ENCODE assay signal across 2 cellular contexts in the genomic region with DNA sequence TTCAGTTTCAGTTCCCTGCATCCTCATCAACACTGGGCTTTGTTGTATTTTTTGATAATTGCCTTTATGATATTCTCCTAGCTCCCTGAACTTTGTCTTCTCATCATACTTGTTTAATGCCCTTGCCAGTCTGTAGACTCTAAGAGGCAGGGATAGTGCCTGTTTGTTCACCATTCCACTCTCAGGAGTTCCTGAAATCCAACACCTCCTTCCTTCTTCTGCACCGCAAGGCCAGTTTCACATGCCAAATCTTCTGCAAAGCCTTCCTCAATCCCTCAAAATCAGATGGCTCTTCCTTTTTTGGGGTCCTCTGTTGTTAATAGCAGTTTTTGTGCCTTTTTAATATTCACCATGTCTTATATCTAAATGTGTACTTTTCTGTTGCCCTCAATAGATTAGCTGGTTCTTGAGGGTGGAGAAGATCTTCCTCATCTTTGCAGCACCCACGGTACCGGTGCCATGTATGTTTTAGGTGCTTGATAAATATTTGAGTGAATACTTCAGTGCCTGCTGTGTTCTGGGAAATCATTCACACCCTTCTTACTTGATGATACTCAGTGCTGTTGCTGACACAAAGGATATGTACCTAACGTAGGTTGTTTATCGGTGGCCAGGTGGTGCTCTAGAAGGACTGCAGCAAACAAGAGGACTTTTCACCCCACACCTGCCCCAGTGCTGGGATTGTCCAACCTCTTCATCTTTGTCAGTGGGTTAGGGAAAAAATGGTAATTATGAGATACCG.
TF ChIP-seq lines count a peak whose summit lies in the region.

No MANE protein-coding gene starts in this region.

TF ChIP-seq in GM23338, 12 proteins besides CTCF, POLR2A, EP300 and RAD21 (continued from another document and continues in another):
- no peak for TF ChIP-seq STAT1 (IDR thresholded peaks at IDR 0.05; ENCODE audit: unreplicated experiment)
- no peak for TF ChIP-seq CREB1 (CRISPR knock-in tag; IDR thresholded peaks at IDR 0.05; ENCODE audit: low read depth)
- no peak for TF ChIP-seq POLR2AphosphoS5 (IDR thresholded peaks at IDR 0.05; ENCODE audit: low read depth)
- TF ChIP-seq ZNF114 (CRISPR knock-in tag; IDR thresholded peaks at IDR 0.05) = no peak
- TF ChIP-seq, protein P1, sequence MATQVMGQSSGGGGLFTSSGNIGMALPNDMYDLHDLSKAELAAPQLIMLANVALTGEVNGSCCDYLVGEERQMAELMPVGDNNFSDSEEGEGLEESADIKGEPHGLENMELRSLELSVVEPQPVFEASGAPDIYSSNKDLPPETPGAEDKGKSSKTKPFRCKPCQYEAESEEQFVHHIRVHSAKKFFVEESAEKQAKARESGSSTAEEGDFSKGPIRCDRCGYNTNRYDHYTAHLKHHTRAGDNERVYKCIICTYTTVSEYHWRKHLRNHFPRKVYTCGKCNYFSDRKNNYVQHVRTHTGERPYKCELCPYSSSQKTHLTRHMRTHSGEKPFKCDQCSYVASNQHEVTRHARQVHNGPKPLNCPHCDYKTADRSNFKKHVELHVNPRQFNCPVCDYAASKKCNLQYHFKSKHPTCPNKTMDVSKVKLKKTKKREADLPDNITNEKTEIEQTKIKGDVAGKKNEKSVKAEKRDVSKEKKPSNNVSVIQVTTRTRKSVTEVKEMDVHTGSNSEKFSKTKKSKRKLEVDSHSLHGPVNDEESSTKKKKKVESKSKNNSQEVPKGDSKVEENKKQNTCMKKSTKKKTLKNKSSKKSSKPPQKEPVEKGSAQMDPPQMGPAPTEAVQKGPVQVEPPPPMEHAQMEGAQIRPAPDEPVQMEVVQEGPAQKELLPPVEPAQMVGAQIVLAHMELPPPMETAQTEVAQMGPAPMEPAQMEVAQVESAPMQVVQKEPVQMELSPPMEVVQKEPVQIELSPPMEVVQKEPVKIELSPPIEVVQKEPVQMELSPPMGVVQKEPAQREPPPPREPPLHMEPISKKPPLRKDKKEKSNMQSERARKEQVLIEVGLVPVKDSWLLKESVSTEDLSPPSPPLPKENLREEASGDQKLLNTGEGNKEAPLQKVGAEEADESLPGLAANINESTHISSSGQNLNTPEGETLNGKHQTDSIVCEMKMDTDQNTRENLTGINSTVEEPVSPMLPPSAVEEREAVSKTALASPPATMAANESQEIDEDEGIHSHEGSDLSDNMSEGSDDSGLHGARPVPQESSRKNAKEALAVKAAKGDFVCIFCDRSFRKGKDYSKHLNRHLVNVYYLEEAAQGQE (IDR thresholded peaks at IDR 0.05; ENCODE audit: unreplicated experiment) = no peak
- TF ChIP-seq ZNF331 (CRISPR knock-in tag; IDR thresholded peaks at IDR 0.05; ENCODE audit: low read depth) = no peak
- TF ChIP-seq NANOG (IDR thresholded peaks at IDR 0.05; ENCODE audit: borderline replicate concordance) = no peak
- TF ChIP-seq EZH2 (IDR thresholded peaks at IDR 0.05; ENCODE audit: low read depth, unreplicated experiment) = no peak
- TF ChIP-seq, protein P2, sequence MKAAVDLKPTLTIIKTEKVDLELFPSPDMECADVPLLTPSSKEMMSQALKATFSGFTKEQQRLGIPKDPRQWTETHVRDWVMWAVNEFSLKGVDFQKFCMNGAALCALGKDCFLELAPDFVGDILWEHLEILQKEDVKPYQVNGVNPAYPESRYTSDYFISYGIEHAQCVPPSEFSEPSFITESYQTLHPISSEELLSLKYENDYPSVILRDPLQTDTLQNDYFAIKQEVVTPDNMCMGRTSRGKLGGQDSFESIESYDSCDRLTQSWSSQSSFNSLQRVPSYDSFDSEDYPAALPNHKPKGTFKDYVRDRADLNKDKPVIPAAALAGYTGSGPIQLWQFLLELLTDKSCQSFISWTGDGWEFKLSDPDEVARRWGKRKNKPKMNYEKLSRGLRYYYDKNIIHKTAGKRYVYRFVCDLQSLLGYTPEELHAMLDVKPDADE (IDR thresholded peaks at IDR 0.05) = no peak

TF ChIP-seq in HepG2, 621 proteins besides CTCF, POLR2A, EP300 and RAD21:
- TF ChIP-seq, protein P3, sequence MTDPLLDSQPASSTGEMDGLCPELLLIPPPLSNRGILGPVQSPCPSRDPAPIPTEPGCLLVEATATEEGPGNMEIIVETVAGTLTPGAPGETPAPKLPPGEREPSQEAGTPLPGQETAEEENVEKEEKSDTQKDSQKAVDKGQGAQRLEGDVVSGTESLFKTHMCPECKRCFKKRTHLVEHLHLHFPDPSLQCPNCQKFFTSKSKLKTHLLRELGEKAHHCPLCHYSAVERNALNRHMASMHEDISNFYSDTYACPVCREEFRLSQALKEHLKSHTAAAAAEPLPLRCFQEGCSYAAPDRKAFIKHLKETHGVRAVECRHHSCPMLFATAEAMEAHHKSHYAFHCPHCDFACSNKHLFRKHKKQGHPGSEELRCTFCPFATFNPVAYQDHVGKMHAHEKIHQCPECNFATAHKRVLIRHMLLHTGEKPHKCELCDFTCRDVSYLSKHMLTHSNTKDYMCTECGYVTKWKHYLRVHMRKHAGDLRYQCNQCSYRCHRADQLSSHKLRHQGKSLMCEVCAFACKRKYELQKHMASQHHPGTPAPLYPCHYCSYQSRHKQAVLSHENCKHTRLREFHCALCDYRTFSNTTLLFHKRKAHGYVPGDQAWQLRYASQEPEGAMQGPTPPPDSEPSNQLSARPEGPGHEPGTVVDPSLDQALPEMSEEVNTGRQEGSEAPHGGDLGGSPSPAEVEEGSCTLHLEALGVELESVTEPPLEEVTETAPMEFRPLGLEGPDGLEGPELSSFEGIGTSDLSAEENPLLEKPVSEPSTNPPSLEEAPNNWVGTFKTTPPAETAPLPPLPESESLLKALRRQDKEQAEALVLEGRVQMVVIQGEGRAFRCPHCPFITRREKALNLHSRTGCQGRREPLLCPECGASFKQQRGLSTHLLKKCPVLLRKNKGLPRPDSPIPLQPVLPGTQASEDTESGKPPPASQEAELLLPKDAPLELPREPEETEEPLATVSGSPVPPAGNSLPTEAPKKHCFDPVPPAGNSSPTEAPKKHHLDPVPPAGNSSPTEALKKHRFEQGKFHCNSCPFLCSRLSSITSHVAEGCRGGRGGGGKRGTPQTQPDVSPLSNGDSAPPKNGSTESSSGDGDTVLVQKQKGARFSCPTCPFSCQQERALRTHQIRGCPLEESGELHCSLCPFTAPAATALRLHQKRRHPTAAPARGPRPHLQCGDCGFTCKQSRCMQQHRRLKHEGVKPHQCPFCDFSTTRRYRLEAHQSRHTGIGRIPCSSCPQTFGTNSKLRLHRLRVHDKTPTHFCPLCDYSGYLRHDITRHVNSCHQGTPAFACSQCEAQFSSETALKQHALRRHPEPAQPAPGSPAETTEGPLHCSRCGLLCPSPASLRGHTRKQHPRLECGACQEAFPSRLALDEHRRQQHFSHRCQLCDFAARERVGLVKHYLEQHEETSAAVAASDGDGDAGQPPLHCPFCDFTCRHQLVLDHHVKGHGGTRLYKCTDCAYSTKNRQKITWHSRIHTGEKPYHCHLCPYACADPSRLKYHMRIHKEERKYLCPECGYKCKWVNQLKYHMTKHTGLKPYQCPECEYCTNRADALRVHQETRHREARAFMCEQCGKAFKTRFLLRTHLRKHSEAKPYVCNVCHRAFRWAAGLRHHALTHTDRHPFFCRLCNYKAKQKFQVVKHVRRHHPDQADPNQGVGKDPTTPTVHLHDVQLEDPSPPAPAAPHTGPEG (CRISPR knock-in tag; IDR thresholded peaks at IDR 0.05) = no peak
TF ChIP-seq in HepG2: peak in this region for 0.
